In genomic region chr7:90824386-90825307, GRCh38 we compare ENCODE assay signal across 13 cellular contexts.
DNase-seq lines count a peak whose midpoint lies in the region; ATAC-seq and TF ChIP-seq lines count a peak whose summit lies in the region.
"Had no signal": no experiment of that assay in that cellular context is flagged by ENCODE, and none has a peak within 500 bp of the region (broad histone marks: within the 10 kb centered on the region; RNA-seq: fewer than 3 reads in every experiment).

No MANE protein-coding gene starts in this region.

- no peak for TF ChIP-seq POLR2A in suprapubic skin (IDR thresholded peaks at IDR 0.05)

- H3K27ac ChIP-seq in suprapubic skin: peak overlapping the region; percentile 41
- no peak overlapping the region for H3K27ac ChIP-seq in CD8-positive, alpha-beta T cell (ENCODE audit: low read depth, low read length)

- CTCF ChIA-PET in CD8-positive, alpha-beta T cell (lab: Charles Lee): interaction anchor here (0.6 kb wide), 1 partner anchor 1006 kb away, joined by 3 read pairs; no protein-coding TSS in a partner anchor

- no peak overlapping the region for H3K27ac Mint-ChIP-seq in CD8-positive, alpha-beta T cell
- H3K27ac Mint-ChIP-seq: activated CD8-positive, alpha-beta T cell treated with anti-CD3 and anti-CD28 coated beads, Interleukin-2, amount 10 ng/mL, durations not matched to agents 7 days and 5 days; activated naive CD8-positive, alpha-beta T cell had no signal

- DNase-seq in activated CD4-positive, CD25-positive, alpha-beta regulatory T cell treated with anti-CD3 and anti-CD28 coated beads, Interleukin-2, amount 50 U/mL, for 72 hours: no peak
- DNase-seq in fibroblast of the aortic adventitia (ENCODE audit: low read depth) (peak; percentile 91), suprapubic skin (ENCODE audit: low spot score in 2 of 2) (no peak), nucleus accumbens (lab: John Stamatoyannopoulos, UW) (no peak)
- no peak for DNase-seq in CD8-positive, alpha-beta T cell
- DNase-seq: activated CD8-positive, alpha-beta T cell treated with anti-CD3 and anti-CD28 coated beads, Interleukin-2, amount 10 ng/mL, durations not matched to agents 7 days and 5 days; NCI-H526 treated with DMSO at 0.1 percent for 48 hours; stimulated activated CD4-positive, alpha-beta T cell treated with anti-CD3 and anti-CD28 coated beads, Interleukin-12 subunit alpha, Interleukin-12 subunit beta, amount 100 ng/mL, for 4 hours; T-helper 1 cell had no signal

- no peak overlapping the region for H3K4me3 ChIP-seq in fibroblast of the aortic adventitia (ENCODE audit: low read depth, low read length)
- no peak overlapping the region for H3K4me3 ChIP-seq in suprapubic skin
- no peak overlapping the region for H3K4me3 ChIP-seq in CD8-positive, alpha-beta T cell (ENCODE audit: low read depth, low read length)

- WGBS in suprapubic skin: 42% methylated on average over 5 of the region's 5 CpGs

- H3K9me3 Mint-ChIP-seq in CD8-positive, alpha-beta T cell: peaks cover 3% of the 10 kb centered on the region

- H3K4me3 Mint-ChIP-seq in CD8-positive, alpha-beta T cell: no peak overlapping the region
- H3K4me3 Mint-ChIP-seq: activated CD8-positive, alpha-beta T cell treated with anti-CD3 and anti-CD28 coated beads, Interleukin-2, amount 10 ng/mL, durations not matched to agents 7 days and 5 days; activated naive CD8-positive, alpha-beta T cell had no signal

- no peaks in the 10 kb centered on the region for H3K36me3 ChIP-seq in suprapubic skin
- no peaks in the 10 kb centered on the region for H3K36me3 ChIP-seq in CD8-positive, alpha-beta T cell (ENCODE audit: insufficient read depth, low read length)

- POLR2A ChIA-PET in CD8-positive, alpha-beta T cell (lab: Charles Lee): no interaction called here

- H3K36me3 Mint-ChIP-seq in CD8-positive, alpha-beta T cell: no peaks in the 10 kb centered on the region
- H3K36me3 Mint-ChIP-seq: activated naive CD8-positive, alpha-beta T cell had no signal

- H3K9me3 ChIP-seq in suprapubic skin: no peaks in the 10 kb centered on the region
- no peaks in the 10 kb centered on the region for H3K9me3 ChIP-seq in CD8-positive, alpha-beta T cell (ENCODE audit: low read length)

- H3K4me1 ChIP-seq in suprapubic skin: peaks cover 9% of the 10 kb centered on the region
- H3K4me1 ChIP-seq in CD8-positive, alpha-beta T cell (ENCODE audit: insufficient read depth, low read length): no peaks in the 10 kb centered on the region

- H3K4me1 Mint-ChIP-seq in CD8-positive, alpha-beta T cell (ENCODE audit: low read depth): no peaks in the 10 kb centered on the region

- TF ChIP-seq CTCF in fibroblast of the aortic adventitia (IDR thresholded peaks at IDR 0.05; ENCODE audit: insufficient read depth, low read length): no peak
- TF ChIP-seq CTCF in suprapubic skin (IDR thresholded peaks at IDR 0.05): no peak
- no peak for TF ChIP-seq CTCF in CD8-positive, alpha-beta T cell (IDR thresholded peaks at IDR 0.05)

- intact Hi-C loops in CD8-positive, alpha-beta T cell (cut with DNase I, micrococcal nuclease): no loop called here

- peak; percentile 27 to 44 for ATAC-seq in activated CD4-positive, CD25-positive, alpha-beta regulatory T cell treated with anti-CD3 and anti-CD28 coated beads, Interleukin-2, amount 50 U/mL, for 24 hours
- ATAC-seq in SK-N-SH treated with all-trans-retinoic acid at 6 μM for 48 hours: peak; percentile 95
- ATAC-seq in GM18870 (IDR thresholded peaks at IDR 0.05; ENCODE audit: unreplicated experiment): no peak
- ATAC-seq in CD8-positive, alpha-beta T cell: no peak
- ATAC-seq: activated CD8-positive, alpha-beta T cell treated with anti-CD3 and anti-CD28 coated beads, Interleukin-2, amount 10 ng/mL, durations not matched to agents 7 days and 5 days had no signal

- TF ChIP-seq EP300 in suprapubic skin (IDR thresholded peaks at IDR 0.05): no peak

- H3K27me3 ChIP-seq in suprapubic skin: no peaks in the 10 kb centered on the region
- no peaks in the 10 kb centered on the region for H3K27me3 ChIP-seq in CD8-positive, alpha-beta T cell (ENCODE audit: insufficient read depth, low read length)

- H3K27me3 Mint-ChIP-seq in CD8-positive, alpha-beta T cell (ENCODE audit: low read depth): no peaks in the 10 kb centered on the region
- H3K27me3 Mint-ChIP-seq: activated naive CD8-positive, alpha-beta T cell had no signal

TF ChIP-seq in SK-N-SH treated with all-trans-retinoic acid at 6 μM for 48 hours, 23 proteins besides CTCF, POLR2A, EP300 and RAD21:
- TF ChIP-seq TOX (CRISPR knock-in tag; IDR thresholded peaks at IDR 0.05; ENCODE audit: borderline replicate concordance) (peak; percentile 91), ZC3H10 (CRISPR knock-in tag; IDR thresholded peaks at IDR 0.05) (peak; percentile 96), ISL1 (CRISPR knock-in tag; IDR thresholded peaks at IDR 0.05) (peak; percentile 89), ARNTL (CRISPR knock-in tag; IDR thresholded peaks at IDR 0.05; ENCODE audit: borderline replicate concordance, low read depth) (no peak), CSDC2 (CRISPR knock-in tag; IDR thresholded peaks at IDR 0.05) (no peak; the same call in 1 of the 2 replicates), PATZ1 (CRISPR knock-in tag; IDR thresholded peaks at IDR 0.05; ENCODE audit: borderline replicate concordance) (peak; percentile 83), ZFP3 (CRISPR knock-in tag; IDR thresholded peaks at IDR 0.05) (peak; percentile 67; the same call in 1 of the 2 replicates)

Comparison
In these comparisons a context has a peak if more than half of its experiments do, and no peak if none do; other contexts are left out.
1. ATAC-seq: peak in activated CD4-positive, CD25-positive, alpha-beta regulatory T cell treated with anti-CD3 and anti-CD28 coated beads, Interleukin-2, amount 50 U/mL, for 24 hours (2 of 2) and SK-N-SH treated with all-trans-retinoic acid at 6 μM for 48 hours (single experiment); none in GM18870 (single experiment) and CD8-positive, alpha-beta T cell (single experiment).